8 cellular contexts compared by ENCODE assay signal in genomic region chr16:50152386-50152806, GRCh38. TPM values are rescaled to one million over a fixed set of nuclear protein-coding genes. Genes with fewer than 3 reads are reported as not detected.
DNase-seq lines count a peak whose midpoint lies in the region; ATAC-seq and TF ChIP-seq lines count a peak whose summit lies in the region.

No MANE protein-coding gene starts in this region.

- peak overlapping the region; percentile 70 for H3K9ac ChIP-seq in rectal smooth muscle tissue (ENCODE audit: low read length)

- no peak for TF ChIP-seq CTCF in Panc1 (IDR thresholded peaks at IDR 0.05)
- peak; percentile 2 for TF ChIP-seq CTCF in cardiac muscle cell (IDR thresholded peaks at IDR 0.05; ENCODE audit: low read depth, low read length)

- BruUV-seq in Panc1 (replicated peaks; lab: Mats Ljungman, UMichigan), result no TSS peak

- peak overlapping the region; percentile 84 for H3K27ac ChIP-seq in Panc1 (ENCODE audit: low read length)
- H3K27ac ChIP-seq in cardiac muscle cell, result peak overlapping the region; percentile 96
- H3K27ac ChIP-seq in rectal smooth muscle tissue (ENCODE audit: low read depth, low read length), result peak overlapping the region; percentile 99

- POLR2A ChIA-PET in Panc1 (lab: Charles Lee), result no interaction called here

- H3K27me3 ChIP-seq in Panc1 (ENCODE audit: control insufficient read depth, insufficient read depth, low read length) (no peaks in the 10 kb centered on the region), cardiac muscle cell (no peaks in the 10 kb centered on the region), rectal smooth muscle tissue (ENCODE audit: control insufficient read depth, insufficient read depth, low read length) (no peaks in the 10 kb centered on the region)

- CTCF ChIA-PET in Panc1 (lab: Charles Lee), result no interaction called here

- ATAC-seq in HG03039 (IDR thresholded peaks at IDR 0.05; ENCODE audit: unreplicated experiment), result peak; percentile 45
- ATAC-seq in Panc1, result peak; percentile 57

- intact Hi-C loops in Panc1 (cut with micrococcal nuclease; ENCODE audit: unreplicated experiment), result no loop called here

- H3K4me1 ChIP-seq in Panc1 (ENCODE audit: control insufficient read depth, insufficient read depth, low read length) (peaks cover 6% of the 10 kb centered on the region), cardiac muscle cell (ENCODE audit: low read depth) (peaks cover 9% of the 10 kb centered on the region), rectal smooth muscle tissue (ENCODE audit: control insufficient read depth, insufficient read depth, low read length) (peaks cover 7% of the 10 kb centered on the region)

- no peaks in the 10 kb centered on the region for H3K9me3 ChIP-seq in Panc1 (ENCODE audit: control insufficient read depth, insufficient read depth, low read depth, low read length)
- H3K9me3 ChIP-seq in cardiac muscle cell (ENCODE audit: low read depth), result no peaks in the 10 kb centered on the region

- DNase-seq in NCI-H2171 treated with DMSO at 0.1 percent for 48 hours (lab: John Stamatoyannopoulos, UW), result peak; percentile 56
- DNase-seq in NCI-H2171 (lab: John Stamatoyannopoulos, UW), result no peak
- DNase-seq in Panc1 (ENCODE audit: low read depth, low spot score), result peak; percentile 8
- peak; percentile 58 for DNase-seq in activated gamma-delta T cell treated with anti-CD3 and anti-CD28 coated beads, Interleukin-2, amount 50 U/mL, for 16 hours (ENCODE audit: low read depth)
- DNase-seq in cardiac muscle cell (ENCODE audit: low read depth in 1 of 2, low spot score in 1 of 2), result peak; percentile 34 to 43
- DNase-seq in NCI-H2029 treated with DMSO at 0.1 percent for 48 hours (lab: John Stamatoyannopoulos, UW), result no peak

- in situ Hi-C loops in Panc1 (cut with HindIII; ENCODE audit: low pct_unique_long_range_greater_than_20kb, low sequenced_read_pairs), result no loop called here

- H3K4me3 ChIP-seq in Panc1 (ENCODE audit: low read depth in 2 of 2, low read length in 2 of 2), result peak overlapping the region; percentile 69 to 83
- peak overlapping the region; percentile 82 for H3K4me3 ChIP-seq in cardiac muscle cell
- peak overlapping the region; percentile 70 for H3K4me3 ChIP-seq in rectal smooth muscle tissue (ENCODE audit: low read length)

- no peaks in the 10 kb centered on the region for H3K36me3 ChIP-seq in Panc1 (ENCODE audit: control insufficient read depth, insufficient read depth, low read length)
- no peaks in the 10 kb centered on the region for H3K36me3 ChIP-seq in cardiac muscle cell
- H3K36me3 ChIP-seq in rectal smooth muscle tissue (ENCODE audit: control insufficient read depth, insufficient read depth, low read length), result no peaks in the 10 kb centered on the region

RNA-seq across cellular contexts. Expression of gene TENT4B, which starts 0.7 kb away (rescaled TPM):
- 9.7 TPM for total RNA-seq in Panc1 (2021; ENCODE audit: unreplicated experiment)
- polyA plus RNA-seq in Panc1 (2012; ENCODE audit: insufficient read length), result 4.0 TPM
- 10.6 and 15.0 TPM in 2 replicates for total RNA-seq in cardiac muscle cell
- polyA plus RNA-seq in cardiac muscle cell, result 6.2 and 8.7 TPM in 2 replicates

Comparison
In these comparisons a context has a peak if more than half of its experiments do, and no peak if none do; other contexts are left out.
1. DNase-seq: peak in NCI-H2171 treated with DMSO at 0.1 percent for 48 hours (single experiment), Panc1 (single experiment), activated gamma-delta T cell treated with anti-CD3 and anti-CD28 coated beads, Interleukin-2, amount 50 U/mL, for 16 hours (single experiment) and cardiac muscle cell (2 of 2); none in NCI-H2171 (single experiment) and NCI-H2029 treated with DMSO at 0.1 percent for 48 hours (single experiment).
2. Peak in every context shown above with its lines, with median percentiles within 50 percentile points of each other: H3K27ac ChIP-seq and H3K4me3 ChIP-seq.